In the genomic region with DNA sequence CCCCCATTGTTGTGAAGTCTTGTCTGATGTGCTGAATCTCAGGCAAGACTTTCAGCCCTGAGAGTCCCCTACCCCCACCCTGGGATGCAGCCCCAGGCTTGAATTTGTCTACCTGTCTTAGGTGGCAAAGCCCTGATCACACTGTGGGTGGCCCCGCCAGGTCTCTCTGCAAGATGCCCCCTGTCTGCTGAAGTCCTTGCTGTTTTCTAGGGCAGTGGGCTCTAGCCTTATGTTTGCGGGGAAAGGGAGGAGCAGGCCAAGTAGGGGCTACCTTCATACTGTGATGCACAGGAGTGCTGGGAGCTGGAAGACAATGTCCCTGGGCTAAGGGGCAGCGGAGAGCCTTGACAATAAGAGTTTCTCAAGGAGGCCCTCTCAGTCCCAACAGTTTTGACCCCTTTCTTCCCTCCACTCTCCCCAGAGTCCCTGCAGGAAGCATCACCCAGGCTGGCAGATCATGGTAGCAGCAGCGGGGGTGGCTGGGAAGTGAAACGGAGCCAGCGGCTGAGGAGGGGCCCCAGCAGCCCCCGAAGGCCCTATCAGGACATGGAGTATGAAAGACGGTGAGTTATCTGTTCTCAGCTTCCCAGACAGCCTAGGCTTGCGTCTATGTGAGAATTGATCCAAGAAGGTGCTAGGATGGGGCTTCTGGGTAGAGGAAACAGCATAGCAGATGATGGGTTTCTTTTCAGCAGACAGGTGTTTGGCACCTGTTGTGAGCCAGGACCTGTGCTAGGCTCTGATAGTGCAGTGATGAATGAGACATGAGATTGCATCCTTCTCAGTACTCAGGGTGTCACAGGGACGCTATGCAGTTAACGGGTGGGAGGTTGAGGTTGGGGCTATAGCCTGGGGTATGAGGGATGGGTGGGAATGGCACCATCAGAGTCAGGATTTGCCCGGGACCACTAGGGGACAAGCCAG, we compare ENCODE assay signal across 1 cellular context.
TF ChIP-seq lines count a peak whose summit lies in the region.

No MANE protein-coding gene starts in this region.

TF ChIP-seq in GM12878, 131 proteins besides CTCF, POLR2A, EP300 and RAD21:
- TF ChIP-seq RELA (IDR thresholded peaks at IDR 0.05; ENCODE audit: borderline replicate concordance, partially characterized antibody) (no peak), TAF1 (IDR thresholded peaks at IDR 0.05; ENCODE audit: borderline replicate concordance, low read depth, low read length) (no peak), HDGF (IDR thresholded peaks at IDR 0.05) (no peak)
- TF ChIP-seq, protein P1, sequence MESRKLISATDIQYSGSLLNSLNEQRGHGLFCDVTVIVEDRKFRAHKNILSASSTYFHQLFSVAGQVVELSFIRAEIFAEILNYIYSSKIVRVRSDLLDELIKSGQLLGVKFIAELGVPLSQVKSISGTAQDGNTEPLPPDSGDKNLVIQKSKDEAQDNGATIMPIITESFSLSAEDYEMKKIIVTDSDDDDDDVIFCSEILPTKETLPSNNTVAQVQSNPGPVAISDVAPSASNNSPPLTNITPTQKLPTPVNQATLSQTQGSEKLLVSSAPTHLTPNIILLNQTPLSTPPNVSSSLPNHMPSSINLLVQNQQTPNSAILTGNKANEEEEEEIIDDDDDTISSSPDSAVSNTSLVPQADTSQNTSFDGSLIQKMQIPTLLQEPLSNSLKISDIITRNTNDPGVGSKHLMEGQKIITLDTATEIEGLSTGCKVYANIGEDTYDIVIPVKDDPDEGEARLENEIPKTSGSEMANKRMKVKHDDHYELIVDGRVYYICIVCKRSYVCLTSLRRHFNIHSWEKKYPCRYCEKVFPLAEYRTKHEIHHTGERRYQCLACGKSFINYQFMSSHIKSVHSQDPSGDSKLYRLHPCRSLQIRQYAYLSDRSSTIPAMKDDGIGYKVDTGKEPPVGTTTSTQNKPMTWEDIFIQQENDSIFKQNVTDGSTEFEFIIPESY (IDR thresholded peaks at IDR 0.05) = no peak
- TF ChIP-seq, protein P2, sequence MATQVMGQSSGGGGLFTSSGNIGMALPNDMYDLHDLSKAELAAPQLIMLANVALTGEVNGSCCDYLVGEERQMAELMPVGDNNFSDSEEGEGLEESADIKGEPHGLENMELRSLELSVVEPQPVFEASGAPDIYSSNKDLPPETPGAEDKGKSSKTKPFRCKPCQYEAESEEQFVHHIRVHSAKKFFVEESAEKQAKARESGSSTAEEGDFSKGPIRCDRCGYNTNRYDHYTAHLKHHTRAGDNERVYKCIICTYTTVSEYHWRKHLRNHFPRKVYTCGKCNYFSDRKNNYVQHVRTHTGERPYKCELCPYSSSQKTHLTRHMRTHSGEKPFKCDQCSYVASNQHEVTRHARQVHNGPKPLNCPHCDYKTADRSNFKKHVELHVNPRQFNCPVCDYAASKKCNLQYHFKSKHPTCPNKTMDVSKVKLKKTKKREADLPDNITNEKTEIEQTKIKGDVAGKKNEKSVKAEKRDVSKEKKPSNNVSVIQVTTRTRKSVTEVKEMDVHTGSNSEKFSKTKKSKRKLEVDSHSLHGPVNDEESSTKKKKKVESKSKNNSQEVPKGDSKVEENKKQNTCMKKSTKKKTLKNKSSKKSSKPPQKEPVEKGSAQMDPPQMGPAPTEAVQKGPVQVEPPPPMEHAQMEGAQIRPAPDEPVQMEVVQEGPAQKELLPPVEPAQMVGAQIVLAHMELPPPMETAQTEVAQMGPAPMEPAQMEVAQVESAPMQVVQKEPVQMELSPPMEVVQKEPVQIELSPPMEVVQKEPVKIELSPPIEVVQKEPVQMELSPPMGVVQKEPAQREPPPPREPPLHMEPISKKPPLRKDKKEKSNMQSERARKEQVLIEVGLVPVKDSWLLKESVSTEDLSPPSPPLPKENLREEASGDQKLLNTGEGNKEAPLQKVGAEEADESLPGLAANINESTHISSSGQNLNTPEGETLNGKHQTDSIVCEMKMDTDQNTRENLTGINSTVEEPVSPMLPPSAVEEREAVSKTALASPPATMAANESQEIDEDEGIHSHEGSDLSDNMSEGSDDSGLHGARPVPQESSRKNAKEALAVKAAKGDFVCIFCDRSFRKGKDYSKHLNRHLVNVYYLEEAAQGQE (IDR thresholded peaks at IDR 0.05; ENCODE audit: low read depth, low read length) = no peak
- TF ChIP-seq, protein P3, sequence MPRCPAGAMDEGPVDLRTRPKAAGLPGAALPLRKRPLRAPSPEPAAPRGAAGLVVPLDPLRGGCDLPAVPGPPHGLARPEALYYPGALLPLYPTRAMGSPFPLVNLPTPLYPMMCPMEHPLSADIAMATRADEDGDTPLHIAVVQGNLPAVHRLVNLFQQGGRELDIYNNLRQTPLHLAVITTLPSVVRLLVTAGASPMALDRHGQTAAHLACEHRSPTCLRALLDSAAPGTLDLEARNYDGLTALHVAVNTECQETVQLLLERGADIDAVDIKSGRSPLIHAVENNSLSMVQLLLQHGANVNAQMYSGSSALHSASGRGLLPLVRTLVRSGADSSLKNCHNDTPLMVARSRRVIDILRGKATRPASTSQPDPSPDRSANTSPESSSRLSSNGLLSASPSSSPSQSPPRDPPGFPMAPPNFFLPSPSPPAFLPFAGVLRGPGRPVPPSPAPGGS (IDR thresholded peaks at IDR 0.05; ENCODE audit: borderline replicate concordance, insufficient read depth, low read depth, low read length, poor library complexity, severe bottlenecking) = no peak
